ENCODE assay signal across 8 cellular contexts in the genomic region with DNA sequence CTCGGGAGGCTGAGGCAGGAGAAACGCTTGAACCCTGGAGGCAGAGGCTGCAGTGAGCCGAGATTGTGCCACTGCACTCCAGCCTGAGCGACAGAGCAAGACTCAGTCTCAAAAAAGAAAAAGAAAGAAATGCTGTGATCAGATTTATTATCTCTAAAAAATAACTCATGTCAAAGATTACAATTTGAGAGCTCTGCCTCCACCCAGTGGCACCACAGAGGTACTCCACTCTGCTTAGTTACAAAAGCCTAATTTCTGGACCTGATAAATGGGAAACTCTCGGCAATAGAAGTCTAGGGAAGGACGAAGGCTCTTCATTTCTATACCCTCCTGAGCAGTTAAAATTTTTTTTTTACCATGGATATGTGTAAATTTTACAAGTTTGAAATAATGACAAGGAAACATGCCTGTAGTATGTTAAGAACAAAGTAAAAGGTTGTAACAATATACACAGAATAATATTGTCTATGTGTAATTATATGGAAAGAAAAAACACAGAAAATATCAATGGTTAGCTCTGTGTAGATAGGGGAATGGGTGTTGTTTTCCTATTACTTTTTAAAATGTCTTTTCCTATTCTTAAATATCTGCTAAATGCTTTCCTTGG.
DNase-seq lines count a peak whose midpoint lies in the region; ATAC-seq and TF ChIP-seq lines count a peak whose summit lies in the region.

No MANE protein-coding gene starts in this region.

- peak; percentile 65 for ATAC-seq in GM21737 (IDR thresholded peaks at IDR 0.05; ENCODE audit: unreplicated experiment)
- peak; percentile 47 to 56 for ATAC-seq in activated naive CD4-positive, alpha-beta T cell treated with anti-CD3 and anti-CD28 coated beads, Interleukin-2, amount 50 U/mL, for 72 hours
- ATAC-seq in HG02970 (IDR thresholded peaks at IDR 0.05; ENCODE audit: low FRiP score, unreplicated experiment), result no peak

- H3K27ac ChIP-seq in cardiac muscle cell, result no peak overlapping the region

- peaks cover 6% of the 10 kb centered on the region for H3K36me3 ChIP-seq in cardiac muscle cell

- DNase-seq in EL (peak; percentile 67), Kasumi-1 (lab: John Stamatoyannopoulos, UW) (peak; percentile 80 to 82), SK-MEL-5 (ENCODE audit: low read depth, low spot score) (peak; percentile 69), cardiac muscle cell (ENCODE audit: low read depth in 1 of 2, low spot score in 1 of 2) (peak; percentile 57 to 79), retina (peak; percentile 45)
- peak in 1 of 2 donors; percentile 31 for DNase-seq in activated naive CD4-positive, alpha-beta T cell treated with anti-CD3 and anti-CD28 coated beads, Interleukin-2, amount 50 U/mL, for 72 hours (ENCODE audit: low spot score in 2 of 2)

- no peaks in the 10 kb centered on the region for H3K36me3 Mint-ChIP-seq in activated naive CD4-positive, alpha-beta T cell treated with anti-CD3 and anti-CD28 coated beads, Interleukin-2, amount 50 U/mL, for 72 hours

- H3K4me3 ChIP-seq in cardiac muscle cell, result no peak overlapping the region

- H3K9me3 ChIP-seq in cardiac muscle cell (ENCODE audit: low read depth), result no peaks in the 10 kb centered on the region

- H3K4me1 ChIP-seq in cardiac muscle cell (ENCODE audit: low read depth), result peaks cover 11% of the 10 kb centered on the region

- H3K27ac Mint-ChIP-seq in activated naive CD4-positive, alpha-beta T cell treated with anti-CD3 and anti-CD28 coated beads, Interleukin-2, amount 50 U/mL, for 72 hours, result no peak overlapping the region

- H3K27me3 ChIP-seq in cardiac muscle cell, result no peaks in the 10 kb centered on the region

- H3K9me3 Mint-ChIP-seq in activated naive CD4-positive, alpha-beta T cell treated with anti-CD3 and anti-CD28 coated beads, Interleukin-2, amount 50 U/mL, for 72 hours, result no peaks in the 10 kb centered on the region

- in situ Hi-C loops in SK-MEL-5 (cut with HindIII; ENCODE audit: low pct_unique_long_range_greater_than_20kb, low sequenced_read_pairs), result no loop called here

- TF ChIP-seq CTCF in cardiac muscle cell (IDR thresholded peaks at IDR 0.05; ENCODE audit: low read depth, low read length), result peak; percentile 80
